ENCODE assay signal across 9 cellular contexts in genomic region chr19:12720851-12721655, GRCh38. TPM values are rescaled to one million over a fixed set of nuclear protein-coding genes. Genes with fewer than 3 reads are reported as not detected.
DNase-seq lines count a peak whose midpoint lies in the region; ATAC-seq and TF ChIP-seq lines count a peak whose summit lies in the region.
"Had no signal": no experiment of that assay in that cellular context is flagged by ENCODE, and none has a peak within 500 bp of the region (broad histone marks: within the 10 kb centered on the region; RNA-seq: fewer than 3 reads in every experiment).

No MANE protein-coding gene starts in this region.

- peaks cover 0 to 4% (median 0%) of the 10 kb centered on the region in 8 donors for H3K9me3 Mint-ChIP-seq in CD4-positive, alpha-beta memory T cell

- WGBS in upper lobe of left lung, 2 donors = 2 to 22% methylated on average over 17 to 19 of the region's 59 CpGs

- no peaks in the 10 kb centered on the region for H3F3A ChIP-seq in OCI-LY1 (ENCODE audit: insufficient read depth, low read length)

- no peak for TF ChIP-seq POLR2A in upper lobe of left lung (IDR thresholded peaks at IDR 0.05)

- TF ChIP-seq EP300 in upper lobe of left lung (IDR thresholded peaks at IDR 0.05) = no peak

- peaks cover 54% of the 10 kb centered on the region for H3K79me2 ChIP-seq in OCI-LY1 (ENCODE audit: insufficient read depth, low read length)

- H3K9me2 ChIP-seq in OCI-LY1 (ENCODE audit: low read depth, low read length) = no peaks in the 10 kb centered on the region

- TF ChIP-seq CTCF in OCI-LY1 (IDR thresholded peaks at IDR 0.05; ENCODE audit: low read length) (no peak), colonic mucosa (IDR thresholded peaks at IDR 0.05) (no peak), upper lobe of left lung (IDR thresholded peaks at IDR 0.05) (no peak)

- peak overlapping the region; percentile 89 to 98 (median 94) for H3K4me3 Mint-ChIP-seq in CD4-positive, alpha-beta memory T cell

- H3K27ac Mint-ChIP-seq in CD4-positive, alpha-beta memory T cell = peak overlapping the region; percentile 89 to 98 (median 92)

- H3K27me3 ChIP-seq in CD4-positive, alpha-beta memory T cell (ENCODE audit: insufficient read depth, low read length) = no peaks in the 10 kb centered on the region
- no peaks in the 10 kb centered on the region for H3K27me3 ChIP-seq in OCI-LY1 (ENCODE audit: insufficient read depth, low read length)
- H3K27me3 ChIP-seq in colonic mucosa = no peaks in the 10 kb centered on the region
- no peaks in the 10 kb centered on the region for H3K27me3 ChIP-seq in upper lobe of left lung

- intact Hi-C loops in CD4-positive, alpha-beta memory T cell (cut with micrococcal nuclease) = loop anchor here (5.0 kb wide), 1 partner anchor 39 kb away; the partner anchor contains the start of gene DHPS
- intact Hi-C loops in colonic mucosa (cut with DNase I) = loop anchor here (5.0 kb wide), 1 partner anchor 36 kb away; no protein-coding TSS in a partner anchor

- H3K36me3 Mint-ChIP-seq in CD4-positive, alpha-beta memory T cell = peaks cover 10 to 28% of the 10 kb centered on the region in 2 donors

- peak overlapping the region; percentile 90 for H3K9ac ChIP-seq in OCI-LY1 (ENCODE audit: low read length)
- peak overlapping the region; percentile 80 to 97 for H3K9ac ChIP-seq in colonic mucosa (ENCODE audit: low read depth in 2 of 2, low read length in 2 of 2)

- peaks cover 12% of the 10 kb centered on the region for H3K36me3 ChIP-seq in CD4-positive, alpha-beta memory T cell (ENCODE audit: insufficient read depth, low read length)
- H3K36me3 ChIP-seq in OCI-LY1 (ENCODE audit: insufficient read depth, low read length) = peaks cover 45% of the 10 kb centered on the region
- H3K36me3 ChIP-seq in colonic mucosa = no peaks in the 10 kb centered on the region
- H3K36me3 ChIP-seq in upper lobe of left lung = peaks cover 5 to 26% (median 16%) of the 10 kb centered on the region in 4 donors

- peak in 1 of 2 donors; percentile 25 for ATAC-seq in upper lobe of left lung (ENCODE audit: low FRiP score in 2 of 2)

- H3K4me2 ChIP-seq in OCI-LY1 (ENCODE audit: low read length) = peak overlapping the region; percentile 86

- CTCF ChIA-PET in CD4-positive, alpha-beta memory T cell (lab: Charles Lee; ENCODE audit: partially characterized antibody) = interaction anchor here (1.7 to 12.0 kb wide), 4 partner anchors 12 to 49 kb away, joined by 6 to 126 read pairs (median 14); partner anchors contain the start of gene TRIR

- H4K20me1 ChIP-seq in OCI-LY1 (ENCODE audit: insufficient read depth, low read length) = no peaks in the 10 kb centered on the region

- H3K27me3 Mint-ChIP-seq in CD4-positive, alpha-beta memory T cell = peaks cover 0 to 1% of the 10 kb centered on the region in 2 donors

- peaks cover 23 to 52% (median 36%) of the 10 kb centered on the region in 4 donors for H3K4me1 Mint-ChIP-seq in CD4-positive, alpha-beta memory T cell

- H3K4me1 ChIP-seq in CD4-positive, alpha-beta memory T cell (ENCODE audit: insufficient read depth, low read length) = peaks cover 30% of the 10 kb centered on the region
- H3K4me1 ChIP-seq in OCI-LY1 (ENCODE audit: insufficient read depth, low read length, severe bottlenecking) = peaks cover 23% of the 10 kb centered on the region
- no peaks in the 10 kb centered on the region for H3K4me1 ChIP-seq in colonic mucosa
- H3K4me1 ChIP-seq in upper lobe of left lung = peaks cover 31 to 38% (median 34%) of the 10 kb centered on the region in 4 donors

- POLR2A ChIA-PET in CD4-positive, alpha-beta memory T cell (lab: Charles Lee; ENCODE audit: partially characterized antibody) = interaction anchor here (0.6 to 5.9 kb wide), 12 partner anchors 11 to 226 kb away, joined by 3 to 135 read pairs (median 4); partner anchors contain the start of genes DHPS, FBXW9, GET3 and JUNB

- peak overlapping the region; percentile 73 for H3K27ac ChIP-seq in CD4-positive, alpha-beta memory T cell (ENCODE audit: low read depth, low read length)
- H3K27ac ChIP-seq in OCI-LY1 (ENCODE audit: low read depth, low read length, poor library complexity, severe bottlenecking) (peak overlapping the region; percentile 44), colonic mucosa (peak overlapping the region; percentile 82), upper lobe of left lung (peak overlapping the region; percentile 92 to 98 (median 94))

- H2AFZ ChIP-seq in OCI-LY1 (ENCODE audit: low read length) = no peak overlapping the region

- no peak for DNase-seq in CD4-positive, alpha-beta memory T cell
- peak; percentile 26 for DNase-seq in colonic mucosa
- peak; percentile 36 to 45 for DNase-seq in lung microvascular endothelial cell (ENCODE audit: low read depth in 2 of 2)
- peak in 1 of 2 donors; percentile 88 for DNase-seq in upper lobe of left lung
- no peak for DNase-seq in NCI-H69 (lab: John Stamatoyannopoulos, UW)
- no peak for DNase-seq in HuH-7.5 (ENCODE audit: low spot score)
- DNase-seq in DMS153 (lab: John Stamatoyannopoulos, UW) = no peak

- no peaks in the 10 kb centered on the region for H3K9me3 ChIP-seq in CD4-positive, alpha-beta memory T cell (ENCODE audit: control insufficient read depth in 1 of 2, low read length in 2 of 2)
- H3K9me3 ChIP-seq in OCI-LY1 (ENCODE audit: low read length) (no peaks in the 10 kb centered on the region), colonic mucosa (no peaks in the 10 kb centered on the region), upper lobe of left lung (no peaks in the 10 kb centered on the region)

- H3K4me3 ChIP-seq in CD4-positive, alpha-beta memory T cell (ENCODE audit: low read length in 2 of 2) = peak overlapping the region; percentile 61 to 78
- H3K4me3 ChIP-seq in OCI-LY1 (ENCODE audit: low read depth, low read length, poor library complexity, severe bottlenecking) (peak overlapping the region; percentile 73), colonic mucosa (peak overlapping the region; percentile 72), upper lobe of left lung (peak overlapping the region; percentile 83 to 95 (median 92))

RNA-seq across cellular contexts. Expression of gene TNPO2, which starts 2.7 kb away (rescaled TPM):
- total RNA-seq in CD4-positive, alpha-beta memory T cell = 10 to 100 TPM; 66.0 to 67.2 TPM
- polyA plus RNA-seq in CD4-positive, alpha-beta memory T cell = 1 to 10 TPM in 1 of 2 donors, under 1 TPM in 1; 0.60 to 1.8 TPM
- total RNA-seq in colonic mucosa (10 to 100 TPM; 46.7 to 65.5 TPM), lung microvascular endothelial cell (14.4 and 19.4 TPM in 2 replicates), upper lobe of left lung (100 to 1,000 TPM in 1 of 6 donors, 10 to 100 TPM in 5; 43.5 to 124 (median 46.1) TPM)

RNA-seq across cellular contexts. Expression of gene TRIR, which starts 13.4 kb away (rescaled TPM):
- 100 to 1,000 TPM; 199 to 209 TPM for total RNA-seq in CD4-positive, alpha-beta memory T cell
- polyA plus RNA-seq in CD4-positive, alpha-beta memory T cell = 100 to 1,000 TPM; 175 to 243 TPM
- total RNA-seq in colonic mucosa (100 to 1,000 TPM; 130 to 217 TPM), lung microvascular endothelial cell (124 and 182 TPM in 2 replicates), upper lobe of left lung (100 to 1,000 TPM; 156 to 324 (median 261) TPM)

RNA-seq across cellular contexts. Expression of gene GET3, which starts 16.2 kb away (rescaled TPM):
- total RNA-seq in CD4-positive, alpha-beta memory T cell = 10 to 100 TPM; 30.8 to 34.5 TPM
- 100 to 1,000 TPM in 1 of 2 donors, 10 to 100 TPM in 1; 60.6 to 114 TPM for polyA plus RNA-seq in CD4-positive, alpha-beta memory T cell
- 10 to 100 TPM; 53.6 to 77.2 TPM for total RNA-seq in colonic mucosa
- total RNA-seq in lung microvascular endothelial cell = 67.8 and 73.8 TPM in 2 replicates
- total RNA-seq in upper lobe of left lung = 10 to 100 TPM; 14.7 to 71.7 (median 49.8) TPM

RNA-seq across cellular contexts. Expression of gene FBXW9, which starts 24.6 kb away (rescaled TPM):
- total RNA-seq in CD4-positive, alpha-beta memory T cell = 1 to 10 TPM; 4.5 to 4.9 TPM
- polyA plus RNA-seq in CD4-positive, alpha-beta memory T cell = 1 to 10 TPM; 4.9 to 8.1 TPM
- total RNA-seq in colonic mucosa = 10 to 100 TPM in 1 of 2 donors, 1 to 10 TPM in 1; 6.5 to 10.3 TPM
- 3.8 and 5.2 TPM in 2 replicates for total RNA-seq in lung microvascular endothelial cell
- total RNA-seq in upper lobe of left lung = 10 to 100 TPM in 2 of 6 donors, 1 to 10 TPM in 4; 6.5 to 13.7 (median 8.7) TPM

RNA-seq across cellular contexts. Expression of gene BEST2, which starts 30.5 kb away (rescaled TPM):
- not detected for total RNA-seq in CD4-positive, alpha-beta memory T cell
- not detected for polyA plus RNA-seq in CD4-positive, alpha-beta memory T cell
- total RNA-seq in colonic mucosa (10 to 100 TPM; 12.1 to 22.6 TPM), lung microvascular endothelial cell (not detected in 2 replicates), upper lobe of left lung (under 1 TPM in 1 of 6 donors, not detected in 5; 0.11 TPM)
- total RNA-seq: renal cortical epithelial cell had no signal

Comparison
In these comparisons a context has a peak if more than half of its experiments do, and no peak if none do; other contexts are left out.
1. DNase-seq: peak in colonic mucosa (single experiment) and lung microvascular endothelial cell (2 of 2); none in CD4-positive, alpha-beta memory T cell (0 of 5), NCI-H69 (single experiment), HuH-7.5 (single experiment) and DMS153 (single experiment).
2. Peak in every context shown above with its lines, with median percentiles within 50 percentile points of each other: H3K27ac ChIP-seq and H3K4me3 ChIP-seq.